26 cellular contexts compared by ENCODE assay signal in genomic region chr5:53520813-53521212, GRCh38. TPM values are rescaled to one million over a fixed set of nuclear protein-coding genes. Genes with fewer than 3 reads are reported as not detected.
"Had no signal": no experiment of that assay in that cellular context is flagged by ENCODE, and none has a peak within 500 bp of the region (broad histone marks: within the 10 kb centered on the region; RNA-seq: fewer than 3 reads in every experiment).

No MANE protein-coding gene starts in this region.

- ATAC-seq: natural killer cell; psoas muscle; right cardiac atrium; right lobe of liver; stimulated activated effector memory CD8-positive, alpha-beta T cell treated with anti-CD3 and anti-CD28 coated beads, Interleukin-12 subunit alpha, Interleukin-12 subunit beta, amount 100 ng/mL, for 72 hours; stimulated activated naive B cell treated with anti-CD40 and anti-IgM and Interleukin-4, amounts not matched to agents 10 μg/mL and 1 μg/mL and 100 μg/mL, for 72 hours had no signal

- H3K27me3 ChIP-seq: neural progenitor cell, ovary, right lobe of liver, sigmoid colon, stomach, thyroid gland, tibial nerve, upper lobe of left lung, vagina had no signal

- FAIRE-seq: small intestine, urothelium cell line had no signal

- H3K36me3 ChIP-seq: ovary, right lobe of liver, sigmoid colon, stomach, thoracic aorta, thyroid gland, tibial nerve, upper lobe of left lung, vagina had no signal

- H3K9me3 ChIP-seq: ovary, thoracic aorta, thyroid gland, vagina had no signal

- H3K27ac ChIP-seq: neural progenitor cell, ovary, parathyroid adenoma, psoas muscle, right lobe of liver, sigmoid colon, stomach, thoracic aorta, thyroid gland, tibial nerve, upper lobe of left lung, vagina had no signal

- H3K4me2 ChIP-seq: neural progenitor cell had no signal

- DNase-seq: natural killer cell; occipital lobe; ovary; posterior cingulate gyrus; psoas muscle; right cardiac atrium; right lobe of liver; sigmoid colon; small intestine; stimulated activated CD4-positive, alpha-beta T cell treated with anti-CD3 and anti-CD28 coated beads, Interleukin-15, amount 100 ng/mL, for 24 hours; stimulated activated CD4-positive, alpha-beta T cell treated with anti-CD3 and anti-CD28 coated beads, Interleukin-2, amount 100 ng/mL, for 24 hours; stimulated activated CD4-positive, alpha-beta T cell treated with anti-CD3 and anti-CD28 coated beads, Interleukin-2, amount 100 ng/mL, for 48 hours; stimulated activated CD4-positive, alpha-beta T cell treated with anti-CD3 and anti-CD28 coated beads, Interleukin-4, amount 100 ng/mL, for 24 hours; stimulated activated naive B cell treated with anti-CD40 and anti-IgM and Interleukin-4, amounts not matched to agents 10 μg/mL and 1 μg/mL and 100 μg/mL, for 72 hours; stimulated activated naive CD4-positive, alpha-beta T cell treated with Interleukin-2 at 50 U/mL for 16 hours; stomach; thyroid gland; trophoblast cell; upper lobe of left lung had no signal

- H3K4me1 ChIP-seq: parathyroid adenoma, psoas muscle, right lobe of liver, sigmoid colon, stomach, thyroid gland, tibial nerve, upper lobe of left lung, vagina had no signal

- H2AFZ ChIP-seq: neural progenitor cell, parathyroid adenoma had no signal

- H3K9ac ChIP-seq: neural progenitor cell, parathyroid adenoma had no signal

- H3K79me2 ChIP-seq: parathyroid adenoma had no signal

- H3K4me3 ChIP-seq: neural progenitor cell, ovary, psoas muscle, right lobe of liver, sigmoid colon, stomach, thoracic aorta, thyroid gland, tibial nerve, upper lobe of left lung, vagina had no signal

RNA-seq across cellular contexts. Expression of gene FST, which starts 40.4 kb away (rescaled TPM):
- total RNA-seq: natural killer cell had no signal
